ENCODE assay signal across 8 cellular contexts in genomic region chr3:49723301-49723630, GRCh38. TPM values are rescaled to one million over a fixed set of nuclear protein-coding genes. Genes with fewer than 3 reads are reported as not detected.
A peak's percentile ranks its signal among the peaks of the same experiment; 100 is the strongest.
DNase-seq lines count a peak whose midpoint lies in the region; ATAC-seq and TF ChIP-seq lines count a peak whose summit lies in the region.

No MANE protein-coding gene starts in this region.

- peaks cover 4% of the 10 kb centered on the region for H3K27me3 Mint-ChIP-seq in H9 (ENCODE audit: low read depth)
- H3K27me3 Mint-ChIP-seq in activated naive CD8-positive, alpha-beta T cell treated with anti-CD3 and anti-CD28 coated beads for 36 hours: peaks cover 2% of the 10 kb centered on the region

- no peak overlapping the region for H2BK120ac ChIP-seq in H9 (ENCODE audit: low read depth, low read length, poor library complexity, severe bottlenecking)

- H2BK12ac ChIP-seq in H9 (ENCODE audit: insufficient read length, low read depth, low read length): no peak overlapping the region

- H3K18ac ChIP-seq in H9 (ENCODE audit: insufficient read length, low read depth, low read length): peak overlapping the region; percentile 73

- no peak overlapping the region for H4K91ac ChIP-seq in H9 (ENCODE audit: insufficient read length, low read depth, low read length)

- H3K4me3 ChIP-seq in heart right ventricle: peak overlapping the region; percentile 68 to 100 (median 94)
- H3K4me3 ChIP-seq in aorta (ENCODE audit: low read length in 2 of 2): peak overlapping the region; percentile 75 to 83

- H3K36me3 Mint-ChIP-seq in H9 (ENCODE audit: insufficient read depth in 1 of 3, low read depth in 3 of 3): peaks cover 5 to 49% (median 41%) of the 10 kb centered on the region in 3 experiments; a peak in 6 of 7 replicates
- peaks cover 22% of the 10 kb centered on the region for H3K36me3 Mint-ChIP-seq in activated naive CD8-positive, alpha-beta T cell treated with anti-CD3 and anti-CD28 coated beads for 36 hours

- H3K4me2 ChIP-seq in H9 (ENCODE audit: insufficient read depth, insufficient read length, low read length): peak overlapping the region; percentile 60

- H3K4me3 Mint-ChIP-seq in H9: peak overlapping the region; percentile 87 to 96
- H3K4me3 Mint-ChIP-seq in activated naive CD8-positive, alpha-beta T cell treated with anti-CD3 and anti-CD28 coated beads for 36 hours: peak overlapping the region; percentile 96

- H3K4me1 ChIP-seq in H9 (ENCODE audit: insufficient read depth, low read length) (no peaks in the 10 kb centered on the region), heart right ventricle (peaks cover 15 to 50% (median 35%) of the 10 kb centered on the region in 9 donors), aorta (ENCODE audit: control insufficient read depth in 1 of 2, insufficient read depth in 2 of 2, low read length in 2 of 2) (no peaks in the 10 kb centered on the region)

- peak overlapping the region; percentile 70 for H3K14ac ChIP-seq in H9 (ENCODE audit: insufficient read depth, low read length)

- TF ChIP-seq CTCF in H9 (conservative IDR thresholded peaks at IDR 0.05) (no peak), heart right ventricle (IDR thresholded peaks at IDR 0.05) (no peak)

- no peak overlapping the region for H4K8ac ChIP-seq in H9 (replicated peaks; ENCODE audit: insufficient read length, low read depth, low read length)

- H3K9ac ChIP-seq in H9 (ENCODE audit: extremely low read depth, insufficient read length, low read length): peak overlapping the region; percentile 83

- DNase-seq in AML-193 (lab: John Stamatoyannopoulos, UW) (peak; percentile 36 to 54), H9 (peak; percentile 73), RPMI7951 (ENCODE audit: low read depth) (peak; percentile 44), heart right ventricle (peak in 1 of 2 donors; percentile 48), posterior vena cava (ENCODE audit: low spot score) (peak; percentile 87), aorta (peak; percentile 74 to 83), ecto neural progenitor cell (ENCODE audit: low spot score) (no peak)
- peak; percentile 70 for DNase-seq in activated naive CD8-positive, alpha-beta T cell treated with anti-CD3 and anti-CD28 coated beads for 36 hours

- no peak overlapping the region for H2BK5ac ChIP-seq in H9 (ENCODE audit: insufficient read length, low read length)

- peaks cover 18 to 22% of the 10 kb centered on the region in 2 experiments for H3K4me1 Mint-ChIP-seq in H9
- H3K4me1 Mint-ChIP-seq in activated naive CD8-positive, alpha-beta T cell treated with anti-CD3 and anti-CD28 coated beads for 36 hours: peaks cover 29% of the 10 kb centered on the region

- peak in 6 of 8 donors; percentile 5 to 18 (median 6) for ATAC-seq in heart right ventricle
- ATAC-seq in aorta (ENCODE audit: low FRiP score): no peak

- no peak overlapping the region for H3K27ac ChIP-seq in H9 (ENCODE audit: insufficient read length, low read depth, low read length)
- peak overlapping the region; percentile 1 to 98 (median 93) for H3K27ac ChIP-seq in heart right ventricle
- H3K27ac ChIP-seq in aorta (ENCODE audit: low read depth in 1 of 2, low read length in 2 of 2): peak overlapping the region in 1 of 2 donors; percentile 92

- H2AK5ac ChIP-seq in H9 (ENCODE audit: insufficient read length, low read length): no peak overlapping the region

- H3K56ac ChIP-seq in H9 (ENCODE audit: insufficient read length, low read depth, low read length): no peak overlapping the region

- no peak overlapping the region for H4K5ac ChIP-seq in H9 (ENCODE audit: insufficient read length, low read depth, low read length)

- H3K9me3 ChIP-seq in H9 (ENCODE audit: control insufficient read depth, low read depth, low read length) (no peaks in the 10 kb centered on the region), heart right ventricle (no peaks in the 10 kb centered on the region), aorta (ENCODE audit: control insufficient read depth, low read length) (no peaks in the 10 kb centered on the region)

- peaks cover 0 to 59% (median 18%) of the 10 kb centered on the region in 9 donors for H3K36me3 ChIP-seq in heart right ventricle
- H3K36me3 ChIP-seq in aorta (ENCODE audit: control insufficient read depth in 1 of 2, insufficient read depth in 2 of 2, low read length in 1 of 2): peaks cover 0 to 11% of the 10 kb centered on the region in 2 donors

- H3K79me1 ChIP-seq in H9 (ENCODE audit: insufficient read depth, low read depth, low read length, poor library complexity, severe bottlenecking): peaks cover 2% of the 10 kb centered on the region

- H3K27ac Mint-ChIP-seq in H9: peak overlapping the region; percentile 48 to 95 (median 80); a peak in 4 of 7 replicates
- peak overlapping the region; percentile 98 for H3K27ac Mint-ChIP-seq in activated naive CD8-positive, alpha-beta T cell treated with anti-CD3 and anti-CD28 coated beads for 36 hours

- H4K20me1 ChIP-seq in H9 (ENCODE audit: control insufficient read depth, insufficient read depth, insufficient read length): no peaks in the 10 kb centered on the region

- H3K27me3 ChIP-seq in H9 (ENCODE audit: insufficient read depth, low read length): no peaks in the 10 kb centered on the region
- no peaks in the 10 kb centered on the region for H3K27me3 ChIP-seq in heart right ventricle
- no peaks in the 10 kb centered on the region for H3K27me3 ChIP-seq in aorta (ENCODE audit: control insufficient read depth in 1 of 2, insufficient read depth in 2 of 2, low read length in 1 of 2)

- H3K9me3 Mint-ChIP-seq in H9: no peaks in the 10 kb centered on the region
- H3K9me3 Mint-ChIP-seq in activated naive CD8-positive, alpha-beta T cell treated with anti-CD3 and anti-CD28 coated beads for 36 hours: no peaks in the 10 kb centered on the region

- no CpG with 5 or more reads among the region's 20 CpGs for WGBS in H9 (ENCODE audit: extremely low coverage, insufficient read length, low lambda C conversion rate)
- WGBS in heart right ventricle, 2 donors: 0% methylated on average over 20 of the region's 20 CpGs
- 0 to 1% methylated on average over 20 of the region's 20 CpGs for WGBS in aorta, 2 donors

- intact Hi-C loops in heart right ventricle (cut with DNase I) (loop anchor here in 2 of 10 donors (5.0 to 10.0 kb wide), 2 partner anchors 64 to 182 kb away; partner anchors contain the start of genes IP6K1 (in 1 of the 2) and MST1R (in 1 of the 2)), posterior vena cava (cut with DNase I) (no loop called here), aorta (cut with DNase I) (loop anchor here (5.0 to 10.0 kb wide), 2 partner anchors 62 to 179 kb away; partner anchors contain the start of genes IP6K1 (in 1 of the 2) and MST1R (in 1 of the 2))

- no peak overlapping the region for H2AFZ ChIP-seq in H9 (ENCODE audit: low read length)

- no peak overlapping the region for H2BK15ac ChIP-seq in H9 (ENCODE audit: low read depth, low read length)

- no peak overlapping the region for H3T11ph ChIP-seq in H9 (ENCODE audit: low read length)

- no peak overlapping the region for H2BK20ac ChIP-seq in H9 (ENCODE audit: low read depth, low read length, poor library complexity, severe bottlenecking)

- H3K79me2 ChIP-seq in H9 (ENCODE audit: insufficient read depth, low read length): no peaks in the 10 kb centered on the region

- no peak overlapping the region for H3K23ac ChIP-seq in H9 (ENCODE audit: insufficient read length, low read depth, low read length)

- H3K4ac ChIP-seq in H9 (ENCODE audit: low read depth, low read length): no peak overlapping the region

- H3K23me2 ChIP-seq in H9 (ENCODE audit: insufficient read length, low read depth, low read length, poor library complexity, severe bottlenecking): peaks cover 25% of the 10 kb centered on the region

RNA-seq across cellular contexts. Expression of gene GMPPB, which starts 0.5 kb away (rescaled TPM):
- 29.1 and 31.1 TPM in 2 replicates for total RNA-seq in H9 (2021)
- total RNA-seq in RPMI7951 (2014; rRNA removed; shearing (Covaris generic)): 28.5 and 49.1 TPM in 2 replicates
- 10 to 100 TPM; 43.0 to 43.6 TPM for total RNA-seq in activated naive CD8-positive, alpha-beta T cell treated with anti-CD3 and anti-CD28 coated beads for 36 hours
- total RNA-seq in heart right ventricle: 10 to 100 TPM in 8 of 10 donors, 1 to 10 TPM in 2; 9.6 to 30.4 (median 12.9) TPM
- 10 to 100 TPM in 1 of 2 donors, 1 to 10 TPM in 1; 8.7 to 48.8 TPM for polyA plus RNA-seq in heart right ventricle
- 10 to 100 TPM; 28.8 to 29.6 TPM for total RNA-seq in posterior vena cava
- 10 to 100 TPM; 29.2 to 39.6 TPM for total RNA-seq in aorta
- polyA plus RNA-seq in aorta: 10 to 100 TPM; 13.4 to 24.6 TPM

RNA-seq across cellular contexts. Expression of gene AMIGO3, which starts 3.8 kb away (rescaled TPM):
- total RNA-seq in H9 (2021) (3.0 and 3.8 TPM in 2 replicates), heart right ventricle (under 1 TPM in 2 of 10 donors, not detected in 8; 0.09 to 0.15 TPM), posterior vena cava (not detected), aorta (not detected)
- total RNA-seq in RPMI7951 (2014; rRNA removed; shearing (Covaris generic)): 1.1 and 4.3 TPM in 2 replicates
- total RNA-seq in activated naive CD8-positive, alpha-beta T cell treated with anti-CD3 and anti-CD28 coated beads for 36 hours: not detected
- polyA plus RNA-seq in heart right ventricle (1 to 10 TPM; 1.8 to 2.1 TPM), aorta (1 to 10 TPM in 1 of 2 donors, not detected in 1; 1.1 TPM)

RNA-seq across cellular contexts. Expression of gene RNF123, which starts 33.9 kb away (rescaled TPM):
- total RNA-seq in H9 (2021) (39.9 and 40.6 TPM in 2 replicates), heart right ventricle (10 to 100 TPM; 41.5 to 61.8 (median 51.4) TPM), posterior vena cava (10 to 100 TPM; 28.3 to 29.5 TPM), aorta (10 to 100 TPM; 34.7 to 38.1 TPM)
- total RNA-seq in RPMI7951 (2014; rRNA removed; shearing (Covaris generic)): 11.0 and 17.4 TPM in 2 replicates
- total RNA-seq in activated naive CD8-positive, alpha-beta T cell treated with anti-CD3 and anti-CD28 coated beads for 36 hours: 10 to 100 TPM; 32.4 to 35.5 TPM
- polyA plus RNA-seq in heart right ventricle (10 to 100 TPM; 23.6 to 30.8 TPM), aorta (10 to 100 TPM; 12.5 to 29.8 TPM)

RNA-seq across cellular contexts. Expression of gene MST1, which starts 34.0 kb away (rescaled TPM):
- 8.9 and 9.3 TPM in 2 replicates for total RNA-seq in H9 (2021)
- 0.88 and 3.4 TPM in 2 replicates for total RNA-seq in RPMI7951 (2014; rRNA removed; shearing (Covaris generic))
- 1 to 10 TPM; 6.7 to 8.4 TPM for total RNA-seq in activated naive CD8-positive, alpha-beta T cell treated with anti-CD3 and anti-CD28 coated beads for 36 hours
- total RNA-seq in heart right ventricle: 1 to 10 TPM; 2.3 to 5.1 (median 3.8) TPM
- polyA plus RNA-seq in heart right ventricle: 10 to 100 TPM in 1 of 2 donors, 1 to 10 TPM in 1; 3.3 to 16.0 TPM
- 1 to 10 TPM; 3.0 to 9.1 TPM for total RNA-seq in posterior vena cava
- total RNA-seq in aorta: 10 to 100 TPM in 1 of 2 donors, 1 to 10 TPM in 1; 5.3 to 16.9 TPM
- 10 to 100 TPM in 1 of 2 donors, 1 to 10 TPM in 1; 4.5 to 64.7 TPM for polyA plus RNA-seq in aorta

RNA-seq across cellular contexts. Expression of gene APEH, which starts 49.1 kb away (rescaled TPM):
- 215 and 220 TPM in 2 replicates for total RNA-seq in H9 (2021)
- 103 and 108 TPM in 2 replicates for total RNA-seq in RPMI7951 (2014; rRNA removed; shearing (Covaris generic))
- total RNA-seq in activated naive CD8-positive, alpha-beta T cell treated with anti-CD3 and anti-CD28 coated beads for 36 hours: 100 to 1,000 TPM; 173 to 189 TPM
- total RNA-seq in heart right ventricle: 100 to 1,000 TPM; 101 to 140 (median 110) TPM
- 10 to 100 TPM; 18.2 to 65.7 TPM for polyA plus RNA-seq in heart right ventricle
- total RNA-seq in posterior vena cava: 10 to 100 TPM; 51.8 to 52.5 TPM
- total RNA-seq in aorta: 10 to 100 TPM; 51.7 to 53.6 TPM
- 10 to 100 TPM; 30.3 to 47.2 TPM for polyA plus RNA-seq in aorta

Comparison
In these comparisons a context has a peak if more than half of its experiments do, and no peak if none do; other contexts are left out.
1. intact Hi-C loops: an anchor here in aorta (5.0 to 10.0 kb wide); none called in posterior vena cava.